8 cellular contexts compared by ENCODE assay signal in the genomic region with DNA sequence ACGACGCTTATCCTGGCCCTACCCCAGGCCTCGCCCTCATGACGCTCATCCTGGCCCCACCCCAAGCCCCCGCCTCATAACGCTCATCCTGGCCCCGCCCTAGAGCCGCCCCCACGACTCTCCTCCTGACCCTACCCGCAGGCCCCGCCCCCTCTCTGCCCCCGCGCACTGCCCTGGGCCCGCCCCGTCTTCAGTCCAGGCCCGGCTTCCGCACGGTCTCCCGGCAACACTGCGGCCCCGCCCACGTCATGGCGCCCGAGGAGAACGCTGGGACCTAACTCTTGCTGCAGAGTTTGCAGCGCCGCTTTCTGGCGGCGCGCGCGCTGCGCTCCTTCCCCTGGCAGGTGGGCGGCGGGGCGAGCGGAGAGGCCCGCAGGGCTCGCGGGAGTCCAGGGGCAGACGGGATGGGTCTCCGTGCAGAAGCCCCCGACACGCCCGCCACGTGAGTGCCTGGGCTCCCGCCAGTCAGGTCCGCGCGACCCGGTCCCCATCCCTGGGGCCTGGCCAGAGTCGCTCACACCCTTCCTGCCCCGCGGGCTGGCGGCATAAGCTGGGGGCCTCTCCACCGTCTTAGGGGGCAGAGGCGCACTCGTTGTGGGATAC. TPM values are rescaled to one million over a fixed set of nuclear protein-coding genes. Genes with fewer than 3 reads are reported as not detected.
DNase-seq lines count a peak whose midpoint lies in the region; ATAC-seq and TF ChIP-seq lines count a peak whose summit lies in the region.

No MANE protein-coding gene starts in this region.

- H3K79me2 ChIP-seq in Karpas-422 (ENCODE audit: low read length) (no peaks in the 10 kb centered on the region), PC-9 (ENCODE audit: low read depth) (peaks cover 11% of the 10 kb centered on the region; the same call in 1 of the 2 replicates)

- H3F3A ChIP-seq in PC-9 (ENCODE audit: insufficient read depth, low read depth) = peaks cover 27% of the 10 kb centered on the region; the same call in 1 of the 2 replicates

- no peak; the same call in 1 of the 2 replicates for TF ChIP-seq CTCF in PC-9 (conservative IDR thresholded peaks at IDR 0.05)
- TF ChIP-seq CTCF in gastroesophageal sphincter (IDR thresholded peaks at IDR 0.05) = peak in 3 of 4 experiments; percentile 16 to 49 (median 26)
- no peak for TF ChIP-seq CTCF in type B pancreatic cell (conservative IDR thresholded peaks at IDR 0.05)

- peak overlapping the region; percentile 76 for H3K9ac ChIP-seq in Karpas-422 (ENCODE audit: low read length)

- peak; percentile 96 for ATAC-seq in gastroesophageal sphincter

- intact Hi-C loops in PC-9 (cut with micrococcal nuclease; ENCODE audit: unreplicated experiment) = loop anchor here (1.0 to 5.0 kb wide), 3 partner anchors 149 to 321 kb away; partner anchors contain the start of gene OSBPL11

- H3K27ac ChIP-seq in Karpas-422 (ENCODE audit: low read length) (peak overlapping the region; percentile 83), PC-9 (peak overlapping the region; percentile 65), gastroesophageal sphincter (peak overlapping the region in 3 of 4 donors; percentile 92 to 96 (median 93))

- H3K27me3 ChIP-seq in Karpas-422 (ENCODE audit: low read length) (no peaks in the 10 kb centered on the region), PC-9 (ENCODE audit: insufficient read depth, low read depth) (no peaks in the 10 kb centered on the region), gastroesophageal sphincter (no peaks in the 10 kb centered on the region)

- TF ChIP-seq POLR2A in gastroesophageal sphincter (IDR thresholded peaks at IDR 0.05) = no peak

- peak overlapping the region; percentile 94 for H3K4me2 ChIP-seq in Karpas-422 (ENCODE audit: low read depth, low read length, poor library complexity, severe bottlenecking)
- peak overlapping the region; percentile 79 for H3K4me2 ChIP-seq in PC-9

- peaks cover 25% of the 10 kb centered on the region for H3K4me1 Mint-ChIP-seq in type B pancreatic cell (ENCODE audit: unreplicated experiment)

- H3K9me2 ChIP-seq in Karpas-422 (replicated peaks; ENCODE audit: insufficient read depth, low read length) = no peaks in the 10 kb centered on the region
- no peaks in the 10 kb centered on the region for H3K9me2 ChIP-seq in PC-9 (ENCODE audit: insufficient read depth)

- peaks cover 5% of the 10 kb centered on the region for H3K36me3 Mint-ChIP-seq in type B pancreatic cell

- H3K4me1 ChIP-seq in Karpas-422 (ENCODE audit: low read length) = peaks cover 19% of the 10 kb centered on the region
- peaks cover 41% of the 10 kb centered on the region for H3K4me1 ChIP-seq in PC-9 (replicated peaks; ENCODE audit: insufficient read depth)
- peaks cover 0 to 19% (median 4%) of the 10 kb centered on the region in 3 donors for H3K4me1 ChIP-seq in gastroesophageal sphincter

- CTCF ChIA-PET in PC-9 (lab: Charles Lee) = interaction anchor here (0.6 kb wide), 3 partner anchors 318 to 897 kb away, joined by 3 to 4 read pairs (median 3); no protein-coding TSS in a partner anchor

- H3K9me3 ChIP-seq in Karpas-422 (ENCODE audit: low read length) (no peaks in the 10 kb centered on the region), PC-9 (ENCODE audit: insufficient read depth, low read depth) (no peaks in the 10 kb centered on the region), gastroesophageal sphincter (no peaks in the 10 kb centered on the region)

- BruUV-seq in PC-9 (replicated peaks; lab: Mats Ljungman, UMichigan) = no TSS peak

- H3K27ac Mint-ChIP-seq in type B pancreatic cell = peak overlapping the region; percentile 85

- no peaks in the 10 kb centered on the region for H4K20me1 ChIP-seq in Karpas-422 (ENCODE audit: insufficient read depth, low read depth, low read length)
- H4K20me1 ChIP-seq in PC-9 (ENCODE audit: insufficient read depth) = no peaks in the 10 kb centered on the region

- no peaks in the 10 kb centered on the region for H3K9me3 Mint-ChIP-seq in type B pancreatic cell

- TF ChIP-seq EP300 in gastroesophageal sphincter (IDR thresholded peaks at IDR 0.05) = no peak

- peak overlapping the region; percentile 83 for H3K4me3 ChIP-seq in GM08714 (ENCODE audit: low read length)
- H3K4me3 ChIP-seq in Karpas-422 (ENCODE audit: low read length) = peak overlapping the region; percentile 94
- H3K4me3 ChIP-seq in PC-9 = peak overlapping the region; percentile 85
- H3K4me3 ChIP-seq in gastroesophageal sphincter = peak overlapping the region; percentile 63 to 86

- POLR2A ChIA-PET in PC-9 (lab: Charles Lee; ENCODE audit: unreplicated experiment) = interaction anchor here (0.6 kb wide), 1 partner anchor 1543 kb away, joined by 6 read pairs; no protein-coding TSS in a partner anchor

- H2AFZ ChIP-seq in Karpas-422 (ENCODE audit: low read length) (peak overlapping the region; percentile 57; the same call in 1 of the 2 replicates), PC-9 (peak overlapping the region; percentile 79)

- DNase-seq in H4 (ENCODE audit: low spot score) (peak; percentile 93), Karpas-422 (peak; percentile 98), PC-9 (peak; percentile 88 to 99), non-pigmented ciliary epithelial cell (ENCODE audit: low read depth) (peak; percentile 75), type B pancreatic cell (ENCODE audit: extremely low spot score, unreplicated experiment) (peak; percentile 96)
- DNase-seq in activated naive CD4-positive, alpha-beta T cell treated with anti-CD3 and anti-CD28 coated beads, Interleukin-2, amount 50 U/mL, for 16 hours = peak; percentile 95

- H3K4me3 Mint-ChIP-seq in type B pancreatic cell = peak overlapping the region; percentile 90

- H3K27me3 Mint-ChIP-seq in type B pancreatic cell = no peaks in the 10 kb centered on the region

- WGBS in gastroesophageal sphincter (ENCODE audit: low coverage in 1 of 2), 2 donors = 0% methylated on average over 1 of the region's 58 CpGs; no CpG with 5 or more reads in 1 of the 2 donors

- H3K36me3 ChIP-seq in Karpas-422 (ENCODE audit: insufficient read depth, low read length) (no peaks in the 10 kb centered on the region), PC-9 (ENCODE audit: low read depth) (no peaks in the 10 kb centered on the region), gastroesophageal sphincter (no peaks in the 10 kb centered on the region)

RNA-seq across cellular contexts. Expression of gene ROPN1B, which starts 52.5 kb away (rescaled TPM):
- total RNA-seq in H4 (2014; rRNA removed; shearing (Covaris generic)) = 0.83 TPM in 1 of 2 replicates, not detected in the other
- total RNA-seq in Karpas-422 (2014; rRNA removed; shearing (Covaris generic); ENCODE audit: low replicate concordance) = not detected in 2 replicates
- total RNA-seq in PC-9 (2021) (0.50 and 0.85 TPM in 2 replicates), gastroesophageal sphincter (not detected), type B pancreatic cell (ENCODE audit: low replicate concordance) (0.53 and 1.2 TPM in 2 replicates)

Comparison
In these comparisons a context has a peak if more than half of its experiments do, and no peak if none do; other contexts are left out.
1. Peak in every context shown above with its lines: DNase-seq, ATAC-seq, H3K4me3 ChIP-seq and H3K27ac ChIP-seq.
2. CTCF ChIP-seq: peak in gastroesophageal sphincter (3 of 4); none in PC-9 (single experiment) and type B pancreatic cell (single experiment).